In the genomic region with DNA sequence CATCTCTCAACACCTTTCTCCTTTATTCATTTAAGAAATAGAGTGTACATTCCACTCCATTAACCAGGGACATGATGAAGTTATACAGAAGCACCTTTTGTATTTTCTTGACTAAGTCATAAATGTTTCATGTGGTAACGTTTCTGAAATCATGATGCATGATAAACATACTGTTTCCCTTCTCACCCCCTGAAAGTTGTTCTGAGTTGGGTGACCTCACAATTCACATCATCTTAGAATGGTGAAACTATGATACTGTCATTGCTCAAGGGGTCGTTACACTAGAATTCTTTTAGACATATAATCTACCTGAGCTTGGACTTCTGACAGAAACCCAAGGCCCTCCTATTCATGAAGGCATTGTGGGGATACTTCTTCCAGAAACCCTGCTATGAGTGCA, we compare ENCODE assay signal across 18 cellular contexts. TPM values are rescaled to one million over a fixed set of nuclear protein-coding genes. Genes with fewer than 3 reads are reported as not detected.
DNase-seq lines count a peak whose midpoint lies in the region; ATAC-seq lines count a peak whose summit lies in the region.
"Had no signal": no experiment of that assay in that cellular context is flagged by ENCODE, and none has a peak within 500 bp of the region (broad histone marks: within the 10 kb centered on the region; RNA-seq: fewer than 3 reads in every experiment).

No MANE protein-coding gene starts in this region.

- peaks cover 6% of the 10 kb centered on the region for H3K4me1 Mint-ChIP-seq in activated T-cell treated with anti-CD3 and anti-CD28 coated beads, Interleukin-2, amount 50 U/mL, for 72 hours (ENCODE audit: low read depth)
- H3K4me1 Mint-ChIP-seq in activated T-helper 17 cell treated with anti-CD3 and anti-CD28 coated beads, Interleukin-2, amount 50 U/mL, for 72 hours: no peaks in the 10 kb centered on the region

- H3K9me3 Mint-ChIP-seq in activated T-cell treated with anti-CD3 and anti-CD28 coated beads, Interleukin-2, amount 50 U/mL, for 72 hours: no peaks in the 10 kb centered on the region
- H3K9me3 Mint-ChIP-seq in activated T-helper 17 cell treated with anti-CD3 and anti-CD28 coated beads, Interleukin-2, amount 50 U/mL, for 72 hours: no peaks in the 10 kb centered on the region
- H3K9me3 Mint-ChIP-seq: CD14-positive monocyte; CD4-positive, alpha-beta memory T cell; CD8-positive, alpha-beta memory T cell had no signal

- no peak overlapping the region for H3K4me3 Mint-ChIP-seq in activated T-cell treated with anti-CD3 and anti-CD28 coated beads, Interleukin-2, amount 50 U/mL, for 72 hours
- no peak overlapping the region for H3K4me3 Mint-ChIP-seq in activated T-helper 17 cell treated with anti-CD3 and anti-CD28 coated beads, Interleukin-2, amount 50 U/mL, for 72 hours
- H3K4me3 Mint-ChIP-seq: CD14-positive monocyte; CD4-positive, alpha-beta memory T cell; CD4-positive, CD25-positive, alpha-beta regulatory T cell; CD8-positive, alpha-beta memory T cell had no signal

- no peak overlapping the region for H3K27ac Mint-ChIP-seq in activated T-cell treated with anti-CD3 and anti-CD28 coated beads, Interleukin-2, amount 50 U/mL, for 72 hours
- no peak overlapping the region for H3K27ac Mint-ChIP-seq in activated T-helper 17 cell treated with anti-CD3 and anti-CD28 coated beads, Interleukin-2, amount 50 U/mL, for 72 hours
- H3K27ac Mint-ChIP-seq: CD14-positive monocyte; CD4-positive, alpha-beta memory T cell; CD4-positive, CD25-positive, alpha-beta regulatory T cell; CD8-positive, alpha-beta memory T cell had no signal

- DNase-seq in activated T-cell treated with anti-CD3 and anti-CD28 coated beads, Interleukin-2, amount 50 U/mL, for 72 hours: no peak
- DNase-seq in activated T-cell treated with anti-CD3 and anti-CD28 coated beads, Interleukin-2, amount 50 U/mL, for 48 hours: no peak
- DNase-seq in midbrain (lab: John Stamatoyannopoulos, UW): no peak
- no peak for DNase-seq in DMS53 (lab: John Stamatoyannopoulos, UW)
- DNase-seq: 8988T; ACHN; BE2C; C1 segment of cervical spinal cord; CD4-positive, alpha-beta memory T cell; CD4-positive, CD25-positive, alpha-beta regulatory T cell; CD8-positive, alpha-beta memory T cell; COR-L47; DMS 273 treated with DMSO at 0.1 percent for 48 hours; DMS153; DMS79 treated with DMSO at 0.1 percent for 48 hours; GF-D8 had no signal

- ATAC-seq in activated T-cell treated with anti-CD3 and anti-CD28 coated beads, Interleukin-2, amount 50 U/mL, for 72 hours (replicated peaks in 1 of 2): peak; percentile 58 to 84
- ATAC-seq in activated T-helper 17 cell treated with anti-CD3 and anti-CD28 coated beads, Interleukin-2, amount 50 U/mL, for 72 hours (replicated peaks): peak; percentile 74

- H3K27me3 Mint-ChIP-seq in activated T-cell treated with anti-CD3 and anti-CD28 coated beads, Interleukin-2, amount 50 U/mL, for 72 hours (ENCODE audit: low read depth): no peaks in the 10 kb centered on the region
- no peaks in the 10 kb centered on the region for H3K27me3 Mint-ChIP-seq in activated T-helper 17 cell treated with anti-CD3 and anti-CD28 coated beads, Interleukin-2, amount 50 U/mL, for 72 hours

- no peaks in the 10 kb centered on the region for H3K36me3 Mint-ChIP-seq in activated T-cell treated with anti-CD3 and anti-CD28 coated beads, Interleukin-2, amount 50 U/mL, for 72 hours (ENCODE audit: insufficient read depth in 2 of 2)
- no peaks in the 10 kb centered on the region for H3K36me3 Mint-ChIP-seq in activated T-helper 17 cell treated with anti-CD3 and anti-CD28 coated beads, Interleukin-2, amount 50 U/mL, for 72 hours (ENCODE audit: low read depth)
- H3K36me3 Mint-ChIP-seq: CD14-positive monocyte; CD4-positive, alpha-beta memory T cell; CD4-positive, CD25-positive, alpha-beta regulatory T cell; CD8-positive, alpha-beta memory T cell had no signal

RNA-seq across cellular contexts. Expression of a gene that starts 37.8 kb away (rescaled TPM):
- 10 to 100 TPM; 19.5 to 22.2 TPM for total RNA-seq in activated T-cell treated with anti-CD3 and anti-CD28 coated beads, Interleukin-2, amount 50 U/mL, for 72 hours
- 10 to 100 TPM; 10.3 to 18.9 TPM for total RNA-seq in activated T-helper 17 cell treated with anti-CD3 and anti-CD28 coated beads, Interleukin-2, amount 50 U/mL, for 72 hours
